24 cellular contexts compared by ENCODE assay signal in the genomic region with DNA sequence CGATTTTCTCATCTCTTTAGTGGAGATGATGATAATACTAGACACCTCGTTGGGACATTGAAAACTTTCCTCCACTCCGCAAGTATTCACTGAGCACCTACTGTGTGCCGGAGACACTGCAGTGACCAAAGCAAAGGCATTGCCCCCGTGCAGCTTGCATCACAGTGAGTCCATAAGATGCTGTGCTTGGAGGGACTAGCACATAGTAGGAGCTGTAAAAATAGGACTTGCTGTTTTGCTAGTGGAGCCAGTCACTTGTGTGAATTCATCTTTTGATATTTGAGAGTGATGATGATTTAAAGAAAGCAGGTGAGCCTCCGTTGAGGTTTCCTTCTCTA. TPM values are rescaled to one million over a fixed set of nuclear protein-coding genes. Genes with fewer than 3 reads are reported as not detected.
DNase-seq lines count a peak whose midpoint lies in the region; ATAC-seq and TF ChIP-seq lines count a peak whose summit lies in the region.
"Had no signal": no experiment of that assay in that cellular context is flagged by ENCODE, and none has a peak within 500 bp of the region (broad histone marks: within the 10 kb centered on the region; RNA-seq: fewer than 3 reads in every experiment).

No MANE protein-coding gene starts in this region.

- no peaks in the 10 kb centered on the region for H3K9me3 ChIP-seq in CD4-positive, alpha-beta T cell (ENCODE audit: control insufficient read depth, low read length)
- H3K9me3 ChIP-seq in colonic mucosa (no peaks in the 10 kb centered on the region), skeletal muscle tissue (ENCODE audit: control insufficient read depth in 3 of 3, low read length in 3 of 3) (no peaks in the 10 kb centered on the region)
- H3K9me3 ChIP-seq: ascending aorta, Caco-2, esophagus muscularis mucosa, prostate gland had no signal

- DNase-seq in activated CD4-positive, alpha-beta T cell treated with anti-CD3 and anti-CD28 coated beads, Interleukin-2, amount 10 ng/mL, durations not matched to agents 7 days and 5 days, result no peak
- DNase-seq in activated CD4-positive, alpha-beta T cell treated with anti-CD3 and anti-CD28 coated beads, Interleukin-2, amount 50 U/mL, for 1 hour, result no peak
- DNase-seq in CD4-positive, alpha-beta T cell, result no peak
- no peak for DNase-seq in colonic mucosa
- DNase-seq in HuH-7.5 (ENCODE audit: low spot score), result no peak
- no peak for DNase-seq in Right ventricle myocardium inferior (ENCODE audit: missing footprints)
- DNase-seq in stimulated activated CD4-positive, alpha-beta T cell treated with anti-CD3 and anti-CD28 coated beads, Interleukin-4, amount 100 ng/mL, for 24 hours, result no peak
- DNase-seq: activated CD4-positive, CD25-positive, alpha-beta regulatory T cell treated with anti-CD3 and anti-CD28 coated beads, Interleukin-2, amount 50 U/mL, for 72 hours; Caco-2; cortex of kidney; foreskin keratinocyte; HCEC 1CT; Kasumi-1; mesendoderm; NCI-H1436; NCI-H2081 treated with DMSO at 0.1 percent for 48 hours; NCI-H82 had no signal

- H3K4me1 Mint-ChIP-seq in activated CD4-positive, alpha-beta T cell treated with anti-CD3 and anti-CD28 coated beads, Interleukin-2, amount 10 ng/mL, durations not matched to agents 7 days and 5 days, result peaks cover 60% of the 10 kb centered on the region
- peaks cover 55% of the 10 kb centered on the region for H3K4me1 Mint-ChIP-seq in CD4-positive, alpha-beta T cell (ENCODE audit: low read depth)

- H3K27ac ChIP-seq in CD4-positive, alpha-beta T cell (ENCODE audit: low read depth, low read length), result no peak overlapping the region
- H3K27ac ChIP-seq in colonic mucosa (peak overlapping the region; percentile 41), skeletal muscle tissue (ENCODE audit: low read depth, low read length) (peak overlapping the region; percentile 61)
- H3K27ac ChIP-seq: foreskin keratinocyte, prostate gland had no signal

- ATAC-seq in CD4-positive, alpha-beta T cell (ENCODE audit: poor library complexity), result no peak
- ATAC-seq in Right ventricle myocardium inferior, result no peak
- ATAC-seq: foreskin keratinocyte; stimulated activated naive CD8-positive, alpha-beta T cell treated with anti-CD3 and anti-CD28 coated beads, Interleukin-15, Interleukin-2, amounts not matched to agents 100 U/mL and 50 U/mL, for 24 hours had no signal

- intact Hi-C loops in CD4-positive, alpha-beta T cell (cut with DNase I, micrococcal nuclease), result loop anchor here (2.0 to 5.0 kb wide), 3 partner anchors 67 to 160 kb away; a partner anchor contains a TSS
- intact Hi-C loops in colonic mucosa (cut with DNase I) (loop anchor here (5.0 kb wide), 1 partner anchor 173 kb away; no protein-coding TSS in a partner anchor), Right ventricle myocardium inferior (cut with DNase I) (no loop called here)

- H3K9ac ChIP-seq in colonic mucosa (ENCODE audit: low read depth in 2 of 2, low read length in 2 of 2) (no peak overlapping the region), skeletal muscle tissue (ENCODE audit: low read depth in 1 of 3, low read length in 3 of 3) (peak overlapping the region in 1 of 3 donors; percentile 64)

- H3K4me3 ChIP-seq in colonic mucosa (no peak overlapping the region), skeletal muscle tissue (ENCODE audit: low read length in 3 of 3) (no peak overlapping the region)
- H3K4me3 ChIP-seq: ascending aorta, esophagus muscularis mucosa, prostate gland had no signal

- H3K36me3 ChIP-seq in colonic mucosa (no peaks in the 10 kb centered on the region), skeletal muscle tissue (ENCODE audit: control insufficient read depth in 3 of 3, insufficient read depth in 3 of 3, low read length in 3 of 3) (no peaks in the 10 kb centered on the region)
- H3K36me3 ChIP-seq: ascending aorta, esophagus muscularis mucosa, prostate gland had no signal

- H3K4me1 ChIP-seq in colonic mucosa, result peaks cover 5% of the 10 kb centered on the region
- H3K4me1 ChIP-seq in skeletal muscle tissue (ENCODE audit: control insufficient read depth in 3 of 3, insufficient read depth in 3 of 3, low read length in 3 of 3), result peaks cover 55 to 75% (median 73%) of the 10 kb centered on the region in 3 donors

- TF ChIP-seq CTCF in CD4-positive, alpha-beta T cell (IDR thresholded peaks at IDR 0.05), result no peak
- no peak for TF ChIP-seq CTCF in colonic mucosa (IDR thresholded peaks at IDR 0.05)

- peak overlapping the region; percentile 90 for H3K27ac Mint-ChIP-seq in activated CD4-positive, alpha-beta T cell treated with anti-CD3 and anti-CD28 coated beads, Interleukin-2, amount 10 ng/mL, durations not matched to agents 7 days and 5 days
- peak overlapping the region; percentile 83 for H3K27ac Mint-ChIP-seq in CD4-positive, alpha-beta T cell

- CTCF ChIA-PET in activated CD4-positive, alpha-beta T cell treated with anti-CD3 and anti-CD28 coated beads, Interleukin-2, amount 10 ng/mL, durations not matched to agents 7 days and 5 days (lab: Charles Lee), result interaction anchor here (0.6 to 2.2 kb wide), 9 partner anchors 11 to 233 kb away, joined by 3 to 10 read pairs (median 4); no protein-coding TSS in a partner anchor
- CTCF ChIA-PET in CD4-positive, alpha-beta T cell (lab: Charles Lee), result interaction anchor here (1.2 to 2.9 kb wide), 13 partner anchors 9 to 234 kb away, joined by 3 to 28 read pairs (median 5); a partner anchor contains a TSS

- no peaks in the 10 kb centered on the region for H3K9me3 Mint-ChIP-seq in activated CD4-positive, alpha-beta T cell treated with anti-CD3 and anti-CD28 coated beads, Interleukin-2, amount 10 ng/mL, durations not matched to agents 7 days and 5 days
- no peaks in the 10 kb centered on the region for H3K9me3 Mint-ChIP-seq in CD4-positive, alpha-beta T cell
- H3K9me3 Mint-ChIP-seq: activated naive CD4-positive, alpha-beta T cell treated with anti-CD3 and anti-CD28 coated beads for 36 hours; activated T-cell treated with anti-CD3 and anti-CD28 coated beads, Interleukin-2, amount 50 U/mL, for 72 hours had no signal

- H3K36me3 Mint-ChIP-seq in activated CD4-positive, alpha-beta T cell treated with anti-CD3 and anti-CD28 coated beads, Interleukin-2, amount 10 ng/mL, durations not matched to agents 7 days and 5 days (ENCODE audit: low read depth), result peaks cover 3% of the 10 kb centered on the region
- H3K36me3 Mint-ChIP-seq in CD4-positive, alpha-beta T cell (ENCODE audit: low read depth), result no peaks in the 10 kb centered on the region

- no peak overlapping the region for H3K4me3 Mint-ChIP-seq in activated CD4-positive, alpha-beta T cell treated with anti-CD3 and anti-CD28 coated beads, Interleukin-2, amount 10 ng/mL, durations not matched to agents 7 days and 5 days
- peak overlapping the region; percentile 64 for H3K4me3 Mint-ChIP-seq in CD4-positive, alpha-beta T cell
- H3K4me3 Mint-ChIP-seq: activated naive CD4-positive, alpha-beta T cell treated with anti-CD3 and anti-CD28 coated beads for 36 hours had no signal

- H3K27me3 Mint-ChIP-seq in activated CD4-positive, alpha-beta T cell treated with anti-CD3 and anti-CD28 coated beads, Interleukin-2, amount 10 ng/mL, durations not matched to agents 7 days and 5 days, result no peaks in the 10 kb centered on the region
- H3K27me3 Mint-ChIP-seq in CD4-positive, alpha-beta T cell, result no peaks in the 10 kb centered on the region

- H3K27me3 ChIP-seq in CD4-positive, alpha-beta T cell (ENCODE audit: control insufficient read depth, insufficient read depth, low read length), result no peaks in the 10 kb centered on the region
- H3K27me3 ChIP-seq in colonic mucosa (no peaks in the 10 kb centered on the region), skeletal muscle tissue (ENCODE audit: control insufficient read depth in 3 of 3, insufficient read depth in 3 of 3, low read length in 3 of 3) (no peaks in the 10 kb centered on the region)
- H3K27me3 ChIP-seq: ascending aorta, esophagus muscularis mucosa, foreskin keratinocyte had no signal

- POLR2A ChIA-PET in activated CD4-positive, alpha-beta T cell treated with anti-CD3 and anti-CD28 coated beads, Interleukin-2, amount 10 ng/mL, durations not matched to agents 7 days and 5 days (lab: Charles Lee), result no interaction called here
- POLR2A ChIA-PET in CD4-positive, alpha-beta T cell (lab: Charles Lee), result interaction anchor here (0.8 to 5.4 kb wide), 5 partner anchors 8 to 236 kb away, joined by 3 to 36 read pairs (median 3); a partner anchor contains a TSS

RNA-seq across cellular contexts. Expression of a gene that starts 5.3 kb away (rescaled TPM):
- total RNA-seq in activated CD4-positive, alpha-beta T cell treated with anti-CD3 and anti-CD28 coated beads, Interleukin-2, amount 10 ng/mL, durations not matched to agents 7 days and 5 days, result 10 to 100 TPM; 41.7 to 52.8 TPM
- total RNA-seq in CD4-positive, alpha-beta T cell, result 10 to 100 TPM; 36.8 to 38.5 TPM
- total RNA-seq in colonic mucosa, result 10 to 100 TPM; 64.5 to 67.1 TPM
- 11.5 TPM for total RNA-seq in skeletal muscle tissue
- 37.7 TPM for total RNA-seq in Right ventricle myocardium inferior

RNA-seq across cellular contexts. Expression of a gene that starts 26.0 kb away (rescaled TPM):
- 1 to 10 TPM; 3.0 to 3.2 TPM for total RNA-seq in activated CD4-positive, alpha-beta T cell treated with anti-CD3 and anti-CD28 coated beads, Interleukin-2, amount 10 ng/mL, durations not matched to agents 7 days and 5 days
- 1 to 10 TPM; 5.9 to 6.1 TPM for total RNA-seq in CD4-positive, alpha-beta T cell
- 1 to 10 TPM; 1.8 to 5.2 TPM for total RNA-seq in colonic mucosa
- total RNA-seq in skeletal muscle tissue, result 3.7 TPM
- total RNA-seq in Right ventricle myocardium inferior, result 21.4 TPM
